In the genomic region with DNA sequence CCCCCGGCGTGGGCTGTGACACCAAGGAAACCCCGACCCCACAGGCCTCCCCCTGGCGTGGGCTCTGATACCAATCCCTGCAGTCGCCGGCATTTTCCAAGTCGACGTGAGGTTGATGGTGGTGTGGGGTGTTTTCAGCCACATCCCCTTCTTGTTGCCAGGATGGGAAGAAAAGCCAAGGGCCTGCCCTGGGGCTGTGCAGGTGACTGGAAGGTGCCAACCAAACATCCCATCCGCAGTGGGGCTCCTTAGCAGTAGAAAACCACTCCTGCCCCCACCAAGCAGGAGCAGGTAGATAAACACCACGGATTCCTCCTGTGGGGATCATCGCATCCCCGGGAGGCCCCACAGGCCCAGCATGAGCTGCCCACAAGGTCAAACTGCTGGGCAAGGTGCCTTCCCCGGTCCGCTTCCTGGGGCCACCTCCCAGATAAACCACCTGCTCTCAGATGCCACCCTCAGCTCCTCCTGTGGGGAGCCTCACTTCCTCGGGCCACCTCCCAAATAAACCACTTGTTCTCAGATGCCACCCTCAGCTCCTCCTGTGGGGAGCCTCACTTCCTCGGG, we compare ENCODE assay signal across 20 cellular contexts.
"Had no signal": no experiment of that assay in that cellular context is flagged by ENCODE, and none has a peak within 500 bp of the region (broad histone marks: within the 10 kb centered on the region; RNA-seq: fewer than 3 reads in every experiment).

No MANE protein-coding gene starts in this region.

- DNase-seq: activated CD4-positive, alpha-beta T cell treated with anti-CD3 and anti-CD28 coated beads for 1 hour; activated CD4-positive, alpha-beta T cell treated with anti-CD3 and anti-CD28 coated beads, Interleukin-2, amount 50 U/mL, for 1 hour; activated CD8-positive, alpha-beta memory T cell treated with anti-CD3 and anti-CD28 coated beads, Interleukin-2, amount 50 U/mL, for 48 hours; activated CD8-positive, alpha-beta T cell treated with anti-CD3 and anti-CD28 coated beads, Interleukin-2, amount 10 ng/mL, durations not matched to agents 7 days and 5 days; activated T-cell treated with anti-CD3 and anti-CD28 coated beads, Interleukin-2, amount 50 U/mL, for 1 hour; aorta; NCI-H1092; NCI-H1417; NCI-H1694 treated with DMSO at 0.1 percent for 48 hours; NCI-H2029 treated with DMSO at 0.1 percent for 48 hours; NCI-H345; NCI-H510A; NCI-H526 treated with DMSO at 0.1 percent for 48 hours; T-helper 2 cell; T1000 had no signal

- H3K4me3 Mint-ChIP-seq: activated B cell treated with CpG ODN at 0.5 μM for 24 hours; activated CD8-positive, alpha-beta T cell treated with anti-CD3 and anti-CD28 coated beads, Interleukin-2, amount 10 ng/mL, durations not matched to agents 7 days and 5 days; activated naive CD4-positive, alpha-beta T cell treated with anti-CD3 and anti-CD28 coated beads, Interleukin-2, amount 50 U/mL, for 24 hours; T-cell had no signal

- H3K9me3 Mint-ChIP-seq: activated B cell treated with CpG ODN at 0.5 μM for 24 hours; activated naive CD4-positive, alpha-beta T cell treated with anti-CD3 and anti-CD28 coated beads, Interleukin-2, amount 50 U/mL, for 24 hours; T-cell had no signal

- H3K4me1 Mint-ChIP-seq: activated B cell treated with CpG ODN at 0.5 μM for 24 hours; activated naive CD4-positive, alpha-beta T cell treated with anti-CD3 and anti-CD28 coated beads, Interleukin-2, amount 50 U/mL, for 24 hours had no signal

- H3K27ac Mint-ChIP-seq: activated B cell treated with CpG ODN at 0.5 μM for 24 hours; activated CD8-positive, alpha-beta T cell treated with anti-CD3 and anti-CD28 coated beads, Interleukin-2, amount 10 ng/mL, durations not matched to agents 7 days and 5 days; activated naive CD4-positive, alpha-beta T cell treated with anti-CD3 and anti-CD28 coated beads, Interleukin-2, amount 50 U/mL, for 24 hours; T-cell had no signal

- H3K36me3 Mint-ChIP-seq: activated naive CD4-positive, alpha-beta T cell treated with anti-CD3 and anti-CD28 coated beads, Interleukin-2, amount 50 U/mL, for 24 hours; T-cell had no signal

- FAIRE-seq: RCC 7860, TTC549 had no signal
